ENCODE assay signal across 8 cellular contexts in the genomic region with DNA sequence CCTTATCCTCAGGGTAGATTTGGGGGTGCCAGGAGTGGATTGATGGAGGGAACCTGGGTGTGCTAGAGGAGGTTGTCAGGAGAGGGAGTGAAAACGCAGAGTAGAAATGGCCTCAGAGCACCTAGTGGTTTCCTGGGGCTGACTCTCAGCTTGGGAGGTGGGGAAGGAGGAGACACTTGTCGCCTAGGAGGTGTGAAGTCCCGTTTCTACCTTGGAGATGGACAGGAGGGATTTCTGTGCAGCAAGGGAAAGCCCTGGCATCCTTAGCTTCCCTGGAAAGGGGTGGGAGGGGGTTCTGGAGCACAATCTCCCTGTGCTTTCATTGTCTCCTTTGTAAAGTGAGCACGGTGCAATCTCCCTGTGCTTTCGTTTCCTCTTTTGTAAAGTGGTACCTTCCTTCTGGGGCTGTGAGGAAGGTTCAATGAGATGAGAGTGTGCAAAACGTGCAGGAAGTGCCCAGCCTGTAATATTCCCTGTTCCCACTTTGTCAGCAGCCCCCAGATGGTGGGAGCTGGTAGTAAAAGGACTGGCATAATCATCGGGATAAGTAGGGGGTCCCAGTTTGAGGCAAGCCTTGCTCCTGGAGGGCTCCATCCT. TPM values are rescaled to one million over a fixed set of nuclear protein-coding genes. Genes with fewer than 3 reads are reported as not detected.
A peak's percentile ranks its signal among the peaks of the same experiment; 100 is the strongest.
DNase-seq lines count a peak whose midpoint lies in the region; ATAC-seq and TF ChIP-seq lines count a peak whose summit lies in the region.

No MANE protein-coding gene starts in this region.

- TF ChIP-seq CTCF in HFF-Myc (IDR thresholded peaks at IDR 0.05; ENCODE audit: low read depth, low read length, missing control alignments), result no peak

- H3K27ac Mint-ChIP-seq in T-cell, result peak overlapping the region; percentile 93 to 95

- POLR2A ChIA-PET in T-cell (lab: Charles Lee), result no interaction called here

- H3K4me3 Mint-ChIP-seq in T-cell, result peak overlapping the region; percentile 85 to 93 (median 91)

- H3K36me3 Mint-ChIP-seq in T-cell, result peaks cover 13% of the 10 kb centered on the region

- H3K9ac ChIP-seq in rectal smooth muscle tissue (ENCODE audit: low read length), result no peak overlapping the region

- no peak overlapping the region for H3K27ac ChIP-seq in rectal smooth muscle tissue (ENCODE audit: low read depth, low read length)

- DNase-seq in NOMO-1 (lab: John Stamatoyannopoulos, UW; ENCODE audit: unreplicated experiment in 2 of 2), result peak; percentile 37 to 72
- no peak for DNase-seq in NOMO-1 treated with dmso at 0.1 percent for 144 hours (lab: John Stamatoyannopoulos, UW; ENCODE audit: unreplicated experiment)
- DNase-seq in HFF-Myc (ENCODE audit: extremely low read depth, low read depth), result no peak
- DNase-seq in T-cell, result peak in 2 of 34 experiments; percentile 9 to 21
- no peak for DNase-seq in HPDE6-E6E7 (ENCODE audit: extremely low spot score)
- DNase-seq in SKM-1 treated with dmso at 0.1 percent for 144 hours (lab: John Stamatoyannopoulos, UW; ENCODE audit: unreplicated experiment), result no peak
- no peak for DNase-seq in DMS53 (lab: John Stamatoyannopoulos, UW)

- H3K9me3 Mint-ChIP-seq in T-cell, result peaks cover 0 to 6% (median 3%) of the 10 kb centered on the region in 3 donors

- H3K36me3 ChIP-seq in rectal smooth muscle tissue (ENCODE audit: control insufficient read depth, insufficient read depth, low read length), result peaks cover 7% of the 10 kb centered on the region

- no peaks in the 10 kb centered on the region for H3K27me3 Mint-ChIP-seq in T-cell

- peak in 3 of 4 experiments; percentile 44 to 52 (median 50) for ATAC-seq in T-cell (replicated peaks in 1 of 4)

- peak overlapping the region; percentile 69; the same call in 1 of the 2 replicates for H3K4me3 ChIP-seq in HFF-Myc (replicated peaks; ENCODE audit: low read depth, low read length)
- H3K4me3 ChIP-seq in rectal smooth muscle tissue (ENCODE audit: low read length), result peak overlapping the region; percentile 73

- no peaks in the 10 kb centered on the region for H3K27me3 ChIP-seq in rectal smooth muscle tissue (ENCODE audit: control insufficient read depth, insufficient read depth, low read length)

- CTCF ChIA-PET in T-cell (lab: Charles Lee), result interaction anchor here in 1 of 2 donors (1.3 kb wide), 1 partner anchor 38 kb away, joined by 4 read pairs; a partner anchor contains a TSS

- H3K4me1 Mint-ChIP-seq in T-cell, result peaks cover 35 to 41% (median 40%) of the 10 kb centered on the region in 3 donors

- peaks cover 4% of the 10 kb centered on the region for H3K4me1 ChIP-seq in rectal smooth muscle tissue (ENCODE audit: control insufficient read depth, insufficient read depth, low read length)

RNA-seq across cellular contexts. Expression of a gene that starts 1.6 kb away (rescaled TPM):
- total RNA-seq in T-cell, result 10 to 100 TPM; 18.4 to 38.5 (median 24.5) TPM

RNA-seq across cellular contexts. Expression of a gene that starts 33.1 kb away (rescaled TPM):
- 10 to 100 TPM in 4 of 5 donors, 1 to 10 TPM in 1; 8.5 to 22.9 (median 11.4) TPM for total RNA-seq in T-cell

RNA-seq across cellular contexts. Expression of a gene that starts 38.5 kb away (rescaled TPM):
- total RNA-seq in T-cell, result 10 to 100 TPM; 44.8 to 75.5 (median 56.9) TPM

Comparison
In these comparisons a context has a peak if more than half of its experiments do, and no peak if none do; other contexts are left out.
1. DNase-seq: peak in NOMO-1 (2 of 2); none in NOMO-1 treated with dmso at 0.1 percent for 144 hours (single experiment), HFF-Myc (single experiment), HPDE6-E6E7 (single experiment), SKM-1 treated with dmso at 0.1 percent for 144 hours (single experiment) and DMS53 (single experiment).